In genomic region chr15:94246016-94246415, GRCh38 we compare ENCODE assay signal across 19 cellular contexts.
"Had no signal": no experiment of that assay in that cellular context is flagged by ENCODE, and none has a peak within 500 bp of the region (broad histone marks: within the 10 kb centered on the region; RNA-seq: fewer than 3 reads in every experiment).

No MANE protein-coding gene starts in this region.

- H3K27ac ChIP-seq: prostate gland, spleen, transverse colon had no signal

- H3K4me3 Mint-ChIP-seq: activated CD8-positive, alpha-beta memory T cell treated with anti-CD3 and anti-CD28 coated beads, Interleukin-2, amount 10 ng/mL, durations not matched to agents 7 days and 5 days; activated naive CD8-positive, alpha-beta T cell treated with anti-CD3 and anti-CD28 coated beads for 36 hours; activated T-cell treated with anti-CD3 and anti-CD28 coated beads, Interleukin-2, amount 50 U/mL, for 24 hours; endodermal cell; naive B cell; T-helper 1 cell treated with Interleukin-12 subunit alpha and Interleukin-12 subunit beta and Interleukin-4 antibody, amounts not matched to agents 30 μg/mL and 1 μg/mL, for 36 hours had no signal

- H3K36me3 ChIP-seq: prostate gland, transverse colon had no signal

- H3K27me3 ChIP-seq: spleen, transverse colon had no signal

- H3K4me3 ChIP-seq: prostate gland, spleen, transverse colon had no signal

- H3K9me3 ChIP-seq: prostate gland, spleen, transverse colon had no signal

- H3K9me3 Mint-ChIP-seq: activated T-cell treated with anti-CD3 and anti-CD28 coated beads, Interleukin-2, amount 50 U/mL, for 24 hours; endodermal cell; naive B cell; T-helper 1 cell treated with Interleukin-12 subunit alpha and Interleukin-12 subunit beta and Interleukin-4 antibody, amounts not matched to agents 30 μg/mL and 1 μg/mL, for 36 hours had no signal

- ATAC-seq: activated CD8-positive, alpha-beta memory T cell treated with anti-CD3 and anti-CD28 coated beads, Interleukin-2, amount 10 ng/mL, durations not matched to agents 7 days and 5 days; sciatic nerve had no signal

- H3K36me3 Mint-ChIP-seq: naive B cell had no signal

- DNase-seq: activated CD4-positive, alpha-beta T cell treated with anti-CD3 and anti-CD28 coated beads, Interleukin-2, amount 50 U/mL, for 4 hours; activated CD8-positive, alpha-beta memory T cell treated with anti-CD3 and anti-CD28 coated beads, Interleukin-2, amount 10 ng/mL, durations not matched to agents 7 days and 5 days; activated gamma-delta T cell; activated naive CD8-positive, alpha-beta T cell treated with anti-CD3 and anti-CD28 coated beads for 36 hours; activated T-cell treated with anti-CD3 and anti-CD28 coated beads, Interleukin-2, amount 50 U/mL, for 24 hours; dermis blood vessel endothelial cell; endodermal cell; erythroblast; hippocampal formation; naive B cell; occipital lobe; spleen; stimulated activated CD4-positive, alpha-beta T cell treated with anti-CD3 and anti-CD28 coated beads, Interleukin-1b, Interleukin-23, amount 100 ng/mL, for 48 hours; stimulated activated naive CD4-positive, alpha-beta T cell; substantia nigra; transverse colon had no signal

- H3K4me1 ChIP-seq: prostate gland had no signal

- H3K27me3 Mint-ChIP-seq: activated CD8-positive, alpha-beta memory T cell treated with anti-CD3 and anti-CD28 coated beads, Interleukin-2, amount 10 ng/mL, durations not matched to agents 7 days and 5 days; activated naive CD8-positive, alpha-beta T cell treated with anti-CD3 and anti-CD28 coated beads for 36 hours; activated T-cell treated with anti-CD3 and anti-CD28 coated beads, Interleukin-2, amount 50 U/mL, for 24 hours; naive B cell had no signal

- H3K27ac Mint-ChIP-seq: activated CD8-positive, alpha-beta memory T cell treated with anti-CD3 and anti-CD28 coated beads, Interleukin-2, amount 10 ng/mL, durations not matched to agents 7 days and 5 days; activated naive CD8-positive, alpha-beta T cell treated with anti-CD3 and anti-CD28 coated beads for 36 hours; activated T-cell treated with anti-CD3 and anti-CD28 coated beads, Interleukin-2, amount 50 U/mL, for 24 hours; endodermal cell; T-helper 1 cell treated with Interleukin-12 subunit alpha and Interleukin-12 subunit beta and Interleukin-4 antibody, amounts not matched to agents 30 μg/mL and 1 μg/mL, for 36 hours had no signal
